Comparison of ENCODE assay signal across 12 cellular contexts in genomic region chr3:148641712-148642111, GRCh38. TPM values are rescaled to one million over a fixed set of nuclear protein-coding genes. Genes with fewer than 3 reads are reported as not detected.
A peak's percentile ranks its signal among the peaks of the same experiment; 100 is the strongest.
DNase-seq lines count a peak whose midpoint lies in the region; ATAC-seq and TF ChIP-seq lines count a peak whose summit lies in the region.
"Had no signal": no experiment of that assay in that cellular context is flagged by ENCODE, and none has a peak within 500 bp of the region (broad histone marks: within the 10 kb centered on the region; RNA-seq: fewer than 3 reads in every experiment).

No MANE protein-coding gene starts in this region.

- H3K36me3 ChIP-seq in IMR-90 (ENCODE audit: control insufficient read depth, insufficient read depth, low read length) (no peaks in the 10 kb centered on the region), adrenal gland (replicated peaks in 1 of 2) (no peaks in the 10 kb centered on the region), ovary (no peaks in the 10 kb centered on the region)

- TF ChIP-seq RAD21 in IMR-90 (IDR thresholded peaks at IDR 0.05; ENCODE audit: low read length) = no peak

- dilution Hi-C loops in IMR-90 (cut with HindIII; ENCODE audit: low sequenced_read_pairs, unreplicated experiment) = no loop called here

- H2AK5ac ChIP-seq in IMR-90 (ENCODE audit: low read depth, low read length) = 0 out of 2 replicates have a peak overlapping the region, but pooled peaks have one; percentile 59

- H3K4me2 ChIP-seq in IMR-90 (ENCODE audit: low read depth, low read length) = no peak overlapping the region

- H2AK9ac ChIP-seq in IMR-90 (replicated peaks; ENCODE audit: low read depth, low read length, poor library complexity) = no peak overlapping the region

- WGBS in IMR-90 (ENCODE audit: extremely low coverage in 2 of 2, insufficient read length in 1 of 2), 2 experiments = no CpG with 5 or more reads among the region's 2 CpGs
- WGBS in adrenal gland, 4 donors = 71 to 86% (median 81%) methylated on average over 2 of the region's 2 CpGs
- WGBS in ovary, 3 donors = 84 to 95% (median 94%) methylated on average over 2 of the region's 2 CpGs

- H3K27me3 ChIP-seq in IMR-90 (ENCODE audit: control insufficient read depth, insufficient read depth, low read length) = no peaks in the 10 kb centered on the region
- no peaks in the 10 kb centered on the region for H3K27me3 ChIP-seq in adrenal gland
- H3K27me3 ChIP-seq in ovary = no peaks in the 10 kb centered on the region

- POLR2A ChIA-PET in IMR-90 (lab: Charles Lee; ENCODE audit: unreplicated experiment) = no interaction called here

- H3K4me3 ChIP-seq in IMR-90 (ENCODE audit: insufficient read depth, low read depth, low read length) = no peak overlapping the region
- H3K4me3 ChIP-seq in adrenal gland = no peak overlapping the region
- no peak overlapping the region for H3K4me3 ChIP-seq in ovary
- H3K4me3 ChIP-seq: GM23248 had no signal

- intact Hi-C loops in IMR-90 (cut with micrococcal nuclease) (no loop called here), adrenal gland (cut with DNase I) (no loop called here), ovary (cut with DNase I) (no loop called here)

- no peak overlapping the region for H4K8ac ChIP-seq in IMR-90 (ENCODE audit: low read depth in 2 of 2, low read length in 2 of 2)

- TF ChIP-seq POLR2A in IMR-90 (IDR thresholded peaks at IDR 0.05; ENCODE audit: low read depth, low read length) = no peak
- no peak for TF ChIP-seq POLR2A in adrenal gland (IDR thresholded peaks at IDR 0.05)
- no peak for TF ChIP-seq POLR2A in ovary (IDR thresholded peaks at IDR 0.05)

- no peak overlapping the region for H2BK5ac ChIP-seq in IMR-90 (ENCODE audit: low read depth, low read length, poor library complexity, severe bottlenecking)

- H4K20me1 ChIP-seq in IMR-90 (ENCODE audit: insufficient read depth, low read length) = no peaks in the 10 kb centered on the region

- H3K23ac ChIP-seq in IMR-90 (ENCODE audit: low read depth, low read length) = no peak overlapping the region

- H3K9me3 ChIP-seq in IMR-90 (ENCODE audit: control insufficient read depth, insufficient read depth, low read length) (no peaks in the 10 kb centered on the region), adrenal gland (replicated peaks in 1 of 3) (no peaks in the 10 kb centered on the region), ovary (no peaks in the 10 kb centered on the region)

- H4K5ac ChIP-seq in IMR-90 (ENCODE audit: low read depth, low read length) = no peak overlapping the region

- DNase-seq in SKM-1 treated with dmso at 0.1 percent for 144 hours (lab: John Stamatoyannopoulos, UW; ENCODE audit: unreplicated experiment) = peak; percentile 22
- no peak for DNase-seq in SKM-1 (lab: John Stamatoyannopoulos, UW; ENCODE audit: unreplicated experiment)
- DNase-seq in IMR-90 = no peak
- peak; percentile 32 for DNase-seq in NOMO-1 treated with DMSO at 0.1 percent for 48 hours (lab: John Stamatoyannopoulos, UW; ENCODE audit: unreplicated experiment)
- no peak for DNase-seq in adrenal gland
- DNase-seq in ovary = no peak
- DNase-seq: CD8-positive, alpha-beta memory T cell had no signal

- H2BK20ac ChIP-seq in IMR-90 (ENCODE audit: low read depth, low read length) = no peak overlapping the region

- CTCF ChIA-PET in IMR-90 (lab: Yijun Ruan, JAX) = no interaction called here

- H3K9me1 ChIP-seq in IMR-90 (ENCODE audit: insufficient read depth, low read length) = no peaks in the 10 kb centered on the region

- ATAC-seq in IMR-90 (ENCODE audit: low read depth) (no peak), HG03354 (IDR thresholded peaks at IDR 0.05; ENCODE audit: poor library complexity, severe bottlenecking, unreplicated experiment) (no peak)
- ATAC-seq: HCT116 had no signal

- no peak overlapping the region for H2BK15ac ChIP-seq in IMR-90 (ENCODE audit: low read depth, low read length)

- peaks cover 2% of the 10 kb centered on the region for H3K4me1 ChIP-seq in IMR-90 (ENCODE audit: control insufficient read depth, insufficient read depth, low read length)
- H3K4me1 ChIP-seq in adrenal gland (replicated peaks in 1 of 2) = peaks cover 0 to 8% of the 10 kb centered on the region in 2 donors
- H3K4me1 ChIP-seq in ovary (ENCODE audit: insufficient read depth) = peaks cover 4% of the 10 kb centered on the region

- TF ChIP-seq CTCF in IMR-90 (conservative IDR thresholded peaks at IDR 0.05; ENCODE audit: low read depth, low read length) = no peak
- no peak for TF ChIP-seq CTCF in adrenal gland (IDR thresholded peaks at IDR 0.05)
- TF ChIP-seq CTCF in ovary (IDR thresholded peaks at IDR 0.05) = no peak

- no peaks in the 10 kb centered on the region for H3K79me1 ChIP-seq in IMR-90 (ENCODE audit: low read depth in 1 of 2, low read length in 2 of 2)

- no peak overlapping the region for H3K4ac ChIP-seq in IMR-90 (ENCODE audit: low read depth, low read length)

- no peak overlapping the region for H2BK120ac ChIP-seq in IMR-90 (ENCODE audit: low read depth, low read length)

- H3K18ac ChIP-seq in IMR-90 (ENCODE audit: low read depth, low read length) = no peak overlapping the region

- in situ Hi-C loops in IMR-90 (cut with MboI; ENCODE audit: low sequenced_read_pairs) = no loop called here

- TF ChIP-seq EP300 in ovary (IDR thresholded peaks at IDR 0.05) = no peak

- H3K9ac ChIP-seq in IMR-90 (ENCODE audit: low read depth, low read length) = no peak overlapping the region
- H3K9ac ChIP-seq: GM23248 had no signal

- H3K27ac ChIP-seq in IMR-90 (ENCODE audit: insufficient read depth, low read length) (no peak overlapping the region), adrenal gland (no peak overlapping the region), ovary (no peak overlapping the region)

- no TSS peak for BruUV-seq in IMR-90 (replicated peaks; lab: Mats Ljungman, UMichigan)

- no peak overlapping the region for H3K56ac ChIP-seq in IMR-90 (ENCODE audit: extremely low read depth, insufficient read depth, low read length)

- H4K91ac ChIP-seq in IMR-90 (ENCODE audit: insufficient read depth, low read depth, low read length) = no peak overlapping the region

- H2AFZ ChIP-seq in IMR-90 (replicated peaks; ENCODE audit: low read length, poor library complexity) = no peak overlapping the region
- H2AFZ ChIP-seq: GM23248 had no signal

- no peak overlapping the region for H3K14ac ChIP-seq in IMR-90 (replicated peaks; ENCODE audit: low read depth, low read length)

TF ChIP-seq in IMR-90, 13 proteins besides CTCF, POLR2A, EP300 and RAD21:
- TF ChIP-seq RFX5 (IDR thresholded peaks at IDR 0.05; ENCODE audit: low read depth, low read length) (no peak), CEBPB (IDR thresholded peaks at IDR 0.05; ENCODE audit: low read depth, low read length) (no peak), MAZ (IDR thresholded peaks at IDR 0.05; ENCODE audit: borderline replicate concordance, low read depth, low read length) (no peak), RCOR1 (IDR thresholded peaks at IDR 0.05; ENCODE audit: insufficient replicate concordance, low read length) (no peak), CHD1 (IDR thresholded peaks at IDR 0.05; ENCODE audit: low read depth, low read length) (no peak), MXI1 (IDR thresholded peaks at IDR 0.05; ENCODE audit: borderline replicate concordance, low read depth, low read length) (no peak), SMC3 (IDR thresholded peaks at IDR 0.05; ENCODE audit: low read depth, low read length) (no peak), FOS (IDR thresholded peaks at IDR 0.05; ENCODE audit: low read depth, low read length) (no peak), NFE2L2 (IDR thresholded peaks at IDR 0.05; ENCODE audit: low read depth, low read length) (no peak), USF2 (IDR thresholded peaks at IDR 0.05; ENCODE audit: low read depth, low read length) (no peak), BHLHE40 (IDR thresholded peaks at IDR 0.05; ENCODE audit: low read depth, low read length) (no peak), MAFK (IDR thresholded peaks at IDR 0.05; ENCODE audit: low read depth, low read length) (no peak)
- TF ChIP-seq, protein P1, sequence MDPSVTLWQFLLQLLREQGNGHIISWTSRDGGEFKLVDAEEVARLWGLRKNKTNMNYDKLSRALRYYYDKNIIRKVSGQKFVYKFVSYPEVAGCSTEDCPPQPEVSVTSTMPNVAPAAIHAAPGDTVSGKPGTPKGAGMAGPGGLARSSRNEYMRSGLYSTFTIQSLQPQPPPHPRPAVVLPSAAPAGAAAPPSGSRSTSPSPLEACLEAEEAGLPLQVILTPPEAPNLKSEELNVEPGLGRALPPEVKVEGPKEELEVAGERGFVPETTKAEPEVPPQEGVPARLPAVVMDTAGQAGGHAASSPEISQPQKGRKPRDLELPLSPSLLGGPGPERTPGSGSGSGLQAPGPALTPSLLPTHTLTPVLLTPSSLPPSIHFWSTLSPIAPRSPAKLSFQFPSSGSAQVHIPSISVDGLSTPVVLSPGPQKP (IDR thresholded peaks at IDR 0.05; ENCODE audit: borderline replicate concordance, low read depth, low read length) = no peak
TF ChIP-seq in IMR-90: peak in this region for 0.

RNA-seq across cellular contexts. Expression of gene AGTR1, which starts 56.0 kb away (rescaled TPM):
- 2.7 and 3.3 TPM in 2 replicates for total RNA-seq in IMR-90 (2012; rRNA removed)
- 2.1 and 2.2 TPM in 2 replicates for polyA plus RNA-seq in IMR-90 (2012; rRNA removed)
- 0.60 and 0.82 TPM in 2 replicates for polyA plus RNA-seq in IMR-90 (2012; cell fraction: cytosol; rRNA removed)
- polyA plus RNA-seq in IMR-90 (2012; cell fraction: nucleus; rRNA removed; ENCODE audit: low replicate concordance) = 0.46 and 3.2 TPM in 2 replicates
- 10 to 100 TPM; 27.3 to 89.2 (median 60.2) TPM for total RNA-seq in adrenal gland
- polyA plus RNA-seq in adrenal gland = 10 to 100 TPM; 20.6 to 84.0 (median 37.9) TPM
- 1 to 10 TPM in 6 of 7 donors, under 1 TPM in 1; 0.99 to 8.7 (median 2.5) TPM for total RNA-seq in ovary
- 10 to 100 TPM in 1 of 2 donors, 1 to 10 TPM in 1; 1.7 to 21.7 TPM for polyA plus RNA-seq in ovary
- total RNA-seq: CD8-positive, alpha-beta memory T cell; Daoy had no signal
- polyA plus RNA-seq: CD14-positive monocyte; CD8-positive, alpha-beta memory T cell had no signal

Comparison
In these comparisons a context has a peak if more than half of its experiments do, and no peak if none do; other contexts are left out.
1. DNase-seq: peak in SKM-1 treated with dmso at 0.1 percent for 144 hours (single experiment) and NOMO-1 treated with DMSO at 0.1 percent for 48 hours (single experiment); none in SKM-1 (single experiment), IMR-90 (single experiment), adrenal gland (0 of 7) and ovary (0 of 5).